32 cellular contexts compared by ENCODE assay signal in the genomic region with DNA sequence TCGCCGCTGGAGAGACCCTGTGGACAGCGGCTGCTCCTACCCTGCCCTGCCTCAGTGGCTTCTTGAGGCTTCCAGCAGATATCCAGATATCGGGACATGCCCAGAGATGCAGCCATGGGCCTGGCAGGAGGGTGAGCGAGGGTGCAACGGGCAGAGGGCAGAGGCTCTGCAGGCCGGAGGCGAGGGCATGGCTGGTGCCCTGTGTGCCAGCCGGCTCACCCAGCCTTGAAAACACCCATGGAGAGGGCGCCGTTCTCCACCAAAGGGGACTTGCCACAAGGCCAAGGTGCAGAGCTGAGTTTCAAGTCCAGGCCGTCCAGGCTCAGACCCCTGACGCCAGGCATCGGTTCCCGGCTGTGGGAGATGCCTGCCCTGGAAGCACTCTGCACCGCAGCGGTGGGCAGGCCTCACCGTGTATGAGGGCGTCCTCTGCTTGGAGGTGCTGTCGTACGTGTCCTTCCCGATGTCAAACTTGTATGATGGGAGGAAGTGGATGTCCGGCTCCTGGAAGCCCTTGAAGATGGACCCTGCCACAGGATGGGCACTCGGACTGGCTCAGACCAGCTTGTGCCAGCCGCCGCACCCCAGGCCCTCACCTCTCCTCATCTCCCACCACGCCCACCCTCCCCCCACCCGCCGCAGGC.
"Had no signal": no experiment of that assay in that cellular context is flagged by ENCODE, and none has a peak within 500 bp of the region (broad histone marks: within the 10 kb centered on the region; RNA-seq: fewer than 3 reads in every experiment).

No MANE protein-coding gene starts in this region.

- H3K4me3 ChIP-seq: cardiac muscle cell, MG63, Peyer's patch had no signal

- H3K27me3 ChIP-seq: brain microvascular endothelial cell, cardiac muscle cell, MG63, Peyer's patch had no signal

- H3K36me3 Mint-ChIP-seq: activated naive CD8-positive, alpha-beta T cell had no signal

- ATAC-seq: activated T-helper 17 cell treated with anti-CD3 and anti-CD28 coated beads, Interleukin-2, amount 50 U/mL, for 72 hours; T-helper 17 cell had no signal

- H3K27ac Mint-ChIP-seq: activated CD4-positive, alpha-beta memory T cell treated with anti-CD3 and anti-CD28 coated beads for 36 hours; activated CD4-positive, alpha-beta T cell treated with anti-CD3 and anti-CD28 coated beads, Interleukin-2, amount 10 ng/mL, durations not matched to agents 7 days and 5 days; activated naive CD4-positive, alpha-beta T cell treated with anti-CD3 and anti-CD28 coated beads for 36 hours; activated naive CD8-positive, alpha-beta T cell; activated T-helper 17 cell treated with anti-CD3 and anti-CD28 coated beads, Interleukin-2, amount 50 U/mL, for 72 hours; T-helper 17 cell had no signal

- H3K27me3 Mint-ChIP-seq: activated CD4-positive, alpha-beta memory T cell treated with anti-CD3 and anti-CD28 coated beads for 36 hours; activated CD4-positive, alpha-beta T cell treated with anti-CD3 and anti-CD28 coated beads, Interleukin-2, amount 10 ng/mL, durations not matched to agents 7 days and 5 days; activated naive CD8-positive, alpha-beta T cell; activated T-helper 17 cell treated with anti-CD3 and anti-CD28 coated beads, Interleukin-2, amount 50 U/mL, for 72 hours; T-helper 17 cell had no signal

- H3K27ac ChIP-seq: brain microvascular endothelial cell, cardiac muscle cell, Peyer's patch had no signal

- FAIRE-seq: astrocyte, TTC549 had no signal

- H3K4me1 Mint-ChIP-seq: activated CD4-positive, alpha-beta T cell treated with anti-CD3 and anti-CD28 coated beads, Interleukin-2, amount 10 ng/mL, durations not matched to agents 7 days and 5 days; activated T-helper 17 cell treated with anti-CD3 and anti-CD28 coated beads, Interleukin-2, amount 50 U/mL, for 72 hours had no signal

- H3K4me1 ChIP-seq: Peyer's patch had no signal

- H3K9me3 ChIP-seq: MG63, Peyer's patch had no signal

- DNase-seq: activated CD4-positive, alpha-beta memory T cell treated with anti-CD3 and anti-CD28 coated beads for 36 hours; activated CD4-positive, alpha-beta T cell treated with anti-CD3 and anti-CD28 coated beads, Interleukin-2, amount 10 ng/mL, durations not matched to agents 7 days and 5 days; activated CD4-positive, CD25-positive, alpha-beta regulatory T cell; activated CD8-positive, alpha-beta memory T cell treated with anti-CD3 and anti-CD28 coated beads for 24 hours; activated gamma-delta T cell; activated naive CD4-positive, alpha-beta T cell treated with anti-CD3 and anti-CD28 coated beads for 36 hours; activated T-cell treated with anti-CD3 and anti-CD28 coated beads, Interleukin-2, amount 50 U/mL, for 48 hours; amygdala; brain microvascular endothelial cell; cerebellar nuclear complex; MG63; MV-4-11; NCI-H1092 treated with DMSO at 0.1 percent for 48 hours; NCI-H1417 treated with DMSO at 0.1 percent for 48 hours; NCI-H1694; NCI-H2029; NCI-H2107; NCI-H2171 treated with DMSO at 0.1 percent for 48 hours; NCI-H345; NCI-H510A; NCI-H69; NK-92 treated with Interleukin-12 subunit alpha and Interleukin-12 subunit beta, amount 100 ng/mL, for 24 hours; OCI-M1; Peyer's patch; SHP77 treated with DMSO at 0.1 percent for 48 hours; T-helper 17 cell; T-helper 9 cell had no signal

- H3K36me3 ChIP-seq: MG63 had no signal

- H3K4me3 Mint-ChIP-seq: activated CD4-positive, alpha-beta memory T cell treated with anti-CD3 and anti-CD28 coated beads for 36 hours; activated CD4-positive, alpha-beta T cell treated with anti-CD3 and anti-CD28 coated beads, Interleukin-2, amount 10 ng/mL, durations not matched to agents 7 days and 5 days; activated naive CD4-positive, alpha-beta T cell treated with anti-CD3 and anti-CD28 coated beads for 36 hours; activated naive CD8-positive, alpha-beta T cell; activated T-helper 17 cell treated with anti-CD3 and anti-CD28 coated beads, Interleukin-2, amount 50 U/mL, for 72 hours; T-helper 17 cell had no signal

- H3K9me3 Mint-ChIP-seq: activated CD4-positive, alpha-beta memory T cell treated with anti-CD3 and anti-CD28 coated beads for 36 hours; activated CD4-positive, alpha-beta T cell treated with anti-CD3 and anti-CD28 coated beads, Interleukin-2, amount 10 ng/mL, durations not matched to agents 7 days and 5 days; activated naive CD4-positive, alpha-beta T cell treated with anti-CD3 and anti-CD28 coated beads for 36 hours; activated T-helper 17 cell treated with anti-CD3 and anti-CD28 coated beads, Interleukin-2, amount 50 U/mL, for 72 hours had no signal
